In the genomic region with DNA sequence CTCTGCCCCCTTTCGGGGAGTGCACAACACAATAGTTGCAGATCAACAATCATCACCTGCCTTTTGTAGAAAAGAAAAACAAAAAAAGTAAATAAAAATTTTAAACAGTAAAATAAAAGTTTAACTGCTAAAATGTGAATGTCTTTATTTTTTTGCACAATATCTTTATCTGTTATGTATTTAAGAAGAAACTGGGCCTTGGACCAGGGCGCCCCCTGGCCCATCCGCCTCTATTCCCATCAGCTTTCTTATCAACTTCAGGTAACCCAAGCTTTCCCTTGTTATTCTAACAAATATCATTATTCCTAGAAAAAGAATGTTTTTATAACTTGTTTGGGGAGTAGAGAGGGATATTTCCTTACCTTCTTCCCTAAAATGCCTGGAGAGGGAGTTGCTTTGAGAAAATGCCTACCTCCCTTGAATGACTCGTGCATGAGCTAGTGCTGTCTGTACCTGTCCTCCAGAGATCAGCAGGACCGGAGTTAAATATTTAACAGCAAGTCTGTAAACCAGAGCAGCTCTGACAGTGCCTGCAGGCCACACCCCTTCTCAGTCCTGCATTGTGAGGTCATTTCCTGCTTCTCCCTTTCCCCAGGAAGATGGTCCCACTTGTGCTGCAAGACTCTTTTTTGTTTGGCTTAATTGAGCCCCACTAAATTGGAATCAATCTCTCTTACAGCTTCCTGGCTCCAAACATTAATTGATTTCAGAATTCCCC, we compare ENCODE assay signal across 12 cellular contexts.
DNase-seq lines count a peak whose midpoint lies in the region; ATAC-seq, FAIRE-seq and TF ChIP-seq lines count a peak whose summit lies in the region.
"Had no signal": no experiment of that assay in that cellular context is flagged by ENCODE, and none has a peak within 500 bp of the region (broad histone marks: within the 10 kb centered on the region; RNA-seq: fewer than 3 reads in every experiment).

No MANE protein-coding gene starts in this region.

- no peak for TF ChIP-seq CTCF in Calu3 (IDR thresholded peaks at IDR 0.05; ENCODE audit: unreplicated experiment)
- no peak for TF ChIP-seq CTCF in brain (conservative IDR thresholded peaks at IDR 0.05)
- no peak; the same call in 1 of the 2 replicates for TF ChIP-seq CTCF in HepG2 (CRISPR knock-in tag; IDR thresholded peaks at IDR 0.05)
- no peak for TF ChIP-seq CTCF in uterus (IDR thresholded peaks at IDR 0.05)
- no peak for TF ChIP-seq CTCF in activated CD8-positive, alpha-beta T cell treated with anti-CD3 and anti-CD28 coated beads for 36 hours (IDR thresholded peaks at IDR 0.05)

- H3K4me3 Mint-ChIP-seq in Calu3 (ENCODE audit: low read depth, unreplicated experiment): no peak overlapping the region
- H3K4me3 Mint-ChIP-seq in brain: no peak overlapping the region
- no peak overlapping the region for H3K4me3 Mint-ChIP-seq in activated CD8-positive, alpha-beta T cell treated with anti-CD3 and anti-CD28 coated beads for 36 hours

- POLR2A ChIA-PET in HepG2 (lab: Yijun Ruan, JAX): no interaction called here
- POLR2A ChIA-PET in activated CD8-positive, alpha-beta T cell treated with anti-CD3 and anti-CD28 coated beads for 36 hours (lab: Charles Lee): no interaction called here

- no peak overlapping the region for H3K4me3 ChIP-seq in HepG2 (replicated peaks in 1 of 3; ENCODE audit: insufficient read depth in 1 of 3, low read depth in 2 of 3, low read length in 3 of 3)
- H3K4me3 ChIP-seq in uterus: no peak overlapping the region

- CTCF ChIA-PET in Calu3 (lab: Charles Lee): interaction anchor here (0.6 to 2.0 kb wide), 3 partner anchors 18 to 601 kb away, joined by 3 to 4 read pairs (median 3); no protein-coding TSS in a partner anchor
- CTCF ChIA-PET in HepG2 (lab: Yijun Ruan, JAX; ENCODE audit: low intra/inter-chr PET ratio, low total read pairs): no interaction called here
- CTCF ChIA-PET in activated CD8-positive, alpha-beta T cell treated with anti-CD3 and anti-CD28 coated beads for 36 hours (lab: Charles Lee): interaction anchor here (0.9 to 2.3 kb wide), 4 partner anchors 13 to 602 kb away, joined by 3 to 6 read pairs (median 3); no protein-coding TSS in a partner anchor

- H3K36me3 ChIP-seq in HepG2 (replicated peaks in 1 of 2; ENCODE audit: control insufficient read depth in 1 of 2, insufficient read depth in 2 of 2, low read length in 2 of 2) (peaks cover 5 to 25% of the 10 kb centered on the region in 2 experiments; a peak in 4 of 5 replicates), uterus (no peaks in the 10 kb centered on the region)

- H3K27me3 Mint-ChIP-seq in Calu3 (ENCODE audit: unreplicated experiment): no peaks in the 10 kb centered on the region
- H3K27me3 Mint-ChIP-seq in brain: no peaks in the 10 kb centered on the region
- H3K27me3 Mint-ChIP-seq in activated CD8-positive, alpha-beta T cell treated with anti-CD3 and anti-CD28 coated beads for 36 hours: no peaks in the 10 kb centered on the region

- H3K9me3 ChIP-seq in HepG2 (ENCODE audit: low read length) (no peaks in the 10 kb centered on the region), uterus (no peaks in the 10 kb centered on the region)

- TF ChIP-seq EP300 in HepG2 (IDR thresholded peaks at IDR 0.05; ENCODE audit: low read depth in 2 of 2, low read length in 2 of 2) (no peak), HepG2 (CRISPR knock-in tag; IDR thresholded peaks at IDR 0.05; ENCODE audit: borderline replicate concordance) (no peak)

- H3K4me1 ChIP-seq in HepG2 (ENCODE audit: insufficient read depth, low read length) (no peaks in the 10 kb centered on the region), uterus (no peaks in the 10 kb centered on the region)

- 87% methylated on average over 5 of the region's 5 CpGs for WGBS in HepG2 (ENCODE audit: low lambda C conversion rate)

- H3K9ac ChIP-seq in HepG2 (ENCODE audit: insufficient read depth, low read depth, low read length): no peak overlapping the region

- no peak overlapping the region for H3K4me2 ChIP-seq in HepG2 (ENCODE audit: low read depth, low read length)

- in situ Hi-C loops in HepG2 (cut with HindIII; ENCODE audit: extremely low pct_ligation_motif_present, low pct_unique_long_range_greater_than_20kb): no loop called here

- TF ChIP-seq POLR2A in HepG2 (IDR thresholded peaks at IDR 0.05; ENCODE audit: insufficient read depth in 1 of 2, low read depth in 2 of 2, low read length in 2 of 2) (no peak), uterus (IDR thresholded peaks at IDR 0.05) (no peak)

- peak; percentile 63 for FAIRE-seq in HepG2 (lab: Jason Lieb, UNC)
- FAIRE-seq: D721Med had no signal

- no peaks in the 10 kb centered on the region for H3K79me2 ChIP-seq in HepG2 (ENCODE audit: insufficient read depth, low read length)

- peak; percentile 66 for ATAC-seq in HepG2
- ATAC-seq in GM18870 (IDR thresholded peaks at IDR 0.05; ENCODE audit: unreplicated experiment): no peak
- no peak for ATAC-seq in activated CD8-positive, alpha-beta T cell treated with anti-CD3 and anti-CD28 coated beads for 36 hours
- no peak for ATAC-seq in HG03025 (IDR thresholded peaks at IDR 0.05; ENCODE audit: low FRiP score, unreplicated experiment)
- ATAC-seq: Panc1 had no signal

- peaks cover 10% of the 10 kb centered on the region for H3K36me3 Mint-ChIP-seq in Calu3 (ENCODE audit: insufficient read depth, unreplicated experiment)
- peaks cover 28% of the 10 kb centered on the region for H3K36me3 Mint-ChIP-seq in brain
- H3K36me3 Mint-ChIP-seq in activated CD8-positive, alpha-beta T cell treated with anti-CD3 and anti-CD28 coated beads for 36 hours (ENCODE audit: low read depth): peaks cover 10% of the 10 kb centered on the region

- H3K27me3 ChIP-seq in HepG2 (ENCODE audit: control insufficient read depth in 1 of 2, insufficient read depth in 2 of 2, low read length in 2 of 2): no peaks in the 10 kb centered on the region
- no peaks in the 10 kb centered on the region for H3K27me3 ChIP-seq in uterus

- DNase-seq in Calu3 (peak; percentile 54), HuH-7.5 (ENCODE audit: low spot score) (peak; percentile 35), HepG2 (ENCODE audit: low spot score) (peak; percentile 50), uterus (no peak)
- DNase-seq in activated CD8-positive, alpha-beta T cell treated with anti-CD3 and anti-CD28 coated beads for 36 hours: no peak
- DNase-seq: activated CD4-positive, alpha-beta T cell treated with anti-CD3 and anti-CD28 coated beads, Interleukin-2, amount 50 U/mL, for 1 hour; amygdala had no signal

- H3K27ac Mint-ChIP-seq in Calu3 (ENCODE audit: unreplicated experiment) (peak overlapping the region; percentile 64), brain (peak overlapping the region in 3 of 5 experiments; percentile 54 to 76 (median 54))
- no peak overlapping the region for H3K27ac Mint-ChIP-seq in activated CD8-positive, alpha-beta T cell treated with anti-CD3 and anti-CD28 coated beads for 36 hours

- H3K9me3 Mint-ChIP-seq in Calu3 (ENCODE audit: low read depth, unreplicated experiment) (no peaks in the 10 kb centered on the region), brain (no peaks in the 10 kb centered on the region)
- H3K9me3 Mint-ChIP-seq in activated CD8-positive, alpha-beta T cell treated with anti-CD3 and anti-CD28 coated beads for 36 hours: no peaks in the 10 kb centered on the region

- intact Hi-C loops in Calu3 (cut with micrococcal nuclease; ENCODE audit: unreplicated experiment) (no loop called here), HepG2 (cut with micrococcal nuclease; ENCODE audit: unreplicated experiment) (no loop called here), uterus (cut with DNase I; ENCODE audit: low total_unique reads) (no loop called here)
- intact Hi-C loops in activated CD8-positive, alpha-beta T cell treated with anti-CD3 and anti-CD28 coated beads for 36 hours (cut with micrococcal nuclease): no loop called here

- no peak overlapping the region for H2AFZ ChIP-seq in HepG2 (ENCODE audit: low read length)

- no peak overlapping the region for H3K27ac ChIP-seq in HepG2 (ENCODE audit: extremely low read length, insufficient read depth, low read length)
- no peak overlapping the region for H3K27ac ChIP-seq in uterus

- H3K4me1 Mint-ChIP-seq in Calu3 (ENCODE audit: low read depth, unreplicated experiment): peaks cover 16% of the 10 kb centered on the region
- peaks cover 48% of the 10 kb centered on the region for H3K4me1 Mint-ChIP-seq in brain
- H3K4me1 Mint-ChIP-seq in activated CD8-positive, alpha-beta T cell treated with anti-CD3 and anti-CD28 coated beads for 36 hours (ENCODE audit: low read depth): no peaks in the 10 kb centered on the region

- H4K20me1 ChIP-seq in HepG2 (ENCODE audit: insufficient read depth, low read length): no peaks in the 10 kb centered on the region

- TF ChIP-seq RAD21 in HepG2 (CRISPR knock-in tag; IDR thresholded peaks at IDR 0.05): no peak

- BruUV-seq in Calu3 (replicated peaks; lab: Mats Ljungman, UMichigan) (no TSS peak), HepG2 (replicated peaks; lab: Mats Ljungman, UMichigan) (no TSS peak)

TF ChIP-seq in HepG2, 621 proteins besides CTCF, POLR2A, EP300 and RAD21 (continues in another document):
- TF ChIP-seq CREB1 (IDR thresholded peaks at IDR 0.05): no peak
- peak; percentile 25; the same call in 1 of the 2 replicates for TF ChIP-seq CREB1 (CRISPR knock-in tag; IDR thresholded peaks at IDR 0.05)
- TF ChIP-seq STAG1 (CRISPR knock-in tag; IDR thresholded peaks at IDR 0.05): peak; percentile 37
- no peak for TF ChIP-seq ZNF724P (CRISPR knock-in tag; IDR thresholded peaks at IDR 0.05; ENCODE audit: borderline replicate concordance)
- TF ChIP-seq, protein P1, sequence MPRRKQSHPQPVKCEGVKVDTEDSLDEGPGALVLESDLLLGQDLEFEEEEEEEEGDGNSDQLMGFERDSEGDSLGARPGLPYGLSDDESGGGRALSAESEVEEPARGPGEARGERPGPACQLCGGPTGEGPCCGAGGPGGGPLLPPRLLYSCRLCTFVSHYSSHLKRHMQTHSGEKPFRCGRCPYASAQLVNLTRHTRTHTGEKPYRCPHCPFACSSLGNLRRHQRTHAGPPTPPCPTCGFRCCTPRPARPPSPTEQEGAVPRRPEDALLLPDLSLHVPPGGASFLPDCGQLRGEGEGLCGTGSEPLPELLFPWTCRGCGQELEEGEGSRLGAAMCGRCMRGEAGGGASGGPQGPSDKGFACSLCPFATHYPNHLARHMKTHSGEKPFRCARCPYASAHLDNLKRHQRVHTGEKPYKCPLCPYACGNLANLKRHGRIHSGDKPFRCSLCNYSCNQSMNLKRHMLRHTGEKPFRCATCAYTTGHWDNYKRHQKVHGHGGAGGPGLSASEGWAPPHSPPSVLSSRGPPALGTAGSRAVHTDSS (CRISPR knock-in tag; conservative IDR thresholded peaks at IDR 0.05): no peak
- peak; percentile 28; the same call in 1 of the 2 replicates for TF ChIP-seq ATF1 (CRISPR knock-in tag; IDR thresholded peaks at IDR 0.05)
- TF ChIP-seq GABPA (IDR thresholded peaks at IDR 0.05; ENCODE audit: low read depth, low read length): no peak
- peak; percentile 74 for TF ChIP-seq GABPA (CRISPR knock-in tag; IDR thresholded peaks at IDR 0.05; ENCODE audit: low read depth)
- peak; percentile 92 for TF ChIP-seq ZBTB21 (CRISPR knock-in tag; IDR thresholded peaks at IDR 0.05)
- no peak for TF ChIP-seq SATB2 (CRISPR knock-in tag; IDR thresholded peaks at IDR 0.05)
- TF ChIP-seq FOSL2 (CRISPR knock-in tag; IDR thresholded peaks at IDR 0.05): peak; percentile 33; the same call in 1 of the 2 replicates
- TF ChIP-seq GABPB1 (CRISPR knock-in tag; IDR thresholded peaks at IDR 0.05): peak; percentile 52; the same call in 1 of the 2 replicates

Comparison
In these comparisons a context has a peak if more than half of its experiments do, and no peak if none do; other contexts are left out.
1. DNase-seq: peak in Calu3 (single experiment), HuH-7.5 (single experiment) and HepG2 (single experiment); none in uterus (0 of 2) and activated CD8-positive, alpha-beta T cell treated with anti-CD3 and anti-CD28 coated beads for 36 hours (single experiment).